ENCODE assay signal across 8 cellular contexts in the genomic region with DNA sequence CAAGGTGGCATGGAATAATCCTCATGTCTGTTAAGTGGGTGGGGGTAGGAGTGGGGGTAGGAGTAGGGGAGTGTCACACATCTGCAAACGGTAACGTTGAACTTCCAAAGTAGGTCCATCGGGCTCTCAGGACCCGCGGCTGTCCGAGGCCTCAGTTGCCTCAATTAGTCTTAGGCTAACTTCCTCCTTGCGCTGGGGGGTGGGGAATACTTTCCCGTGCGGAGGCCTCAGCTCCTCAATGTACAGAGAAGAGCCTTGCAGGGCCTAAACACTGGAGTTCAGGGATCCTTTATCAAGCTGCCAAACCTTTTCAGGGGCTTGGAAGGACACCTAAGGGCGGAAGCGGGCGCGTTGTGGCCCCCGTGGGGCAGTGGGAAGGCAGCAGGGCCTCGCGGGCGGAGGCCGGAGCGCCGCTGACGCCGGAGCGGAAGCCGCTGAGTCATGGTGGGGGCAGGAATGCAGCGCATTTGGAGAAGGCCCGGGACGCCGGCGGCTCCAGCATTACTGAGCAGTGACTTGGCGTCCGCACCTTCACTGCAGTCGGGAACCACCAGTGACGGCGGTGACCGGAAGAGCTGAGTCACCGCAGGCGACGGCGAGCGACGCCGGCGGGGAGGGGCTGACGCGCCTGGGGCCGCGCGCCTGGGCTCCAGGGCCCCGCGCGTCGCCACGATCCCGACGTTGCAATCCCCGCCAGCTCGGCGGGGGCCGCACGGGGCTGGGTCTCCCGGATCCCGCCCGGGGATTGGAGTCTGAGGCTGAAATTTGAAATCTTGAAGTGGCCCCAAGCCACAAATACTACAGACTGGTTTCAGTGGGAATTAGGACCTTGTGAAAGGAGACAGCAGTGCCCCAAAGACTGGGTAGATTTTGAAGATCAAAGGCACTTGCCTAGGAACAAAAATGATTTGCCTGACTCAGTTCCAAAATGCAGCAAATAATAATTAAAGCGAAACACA.
DNase-seq lines count a peak whose midpoint lies in the region; ATAC-seq and TF ChIP-seq lines count a peak whose summit lies in the region.

No MANE protein-coding gene starts in this region.

- H3K27ac ChIP-seq in mucosa of rectum (ENCODE audit: low read depth in 2 of 2, low read length in 2 of 2) = peak overlapping the region; percentile 97 to 100

- H3K9ac ChIP-seq in mucosa of rectum (ENCODE audit: low read depth in 1 of 2, low read length in 2 of 2) = peak overlapping the region; percentile 79 to 98

- H3K27me3 ChIP-seq in mucosa of rectum (ENCODE audit: control insufficient read depth in 2 of 2, insufficient read depth in 2 of 2, low read length in 2 of 2) = no peaks in the 10 kb centered on the region

- ATAC-seq in GM21717 (IDR thresholded peaks at IDR 0.05; ENCODE audit: unreplicated experiment) = peak; percentile 96

- TF ChIP-seq EP300 in Ishikawa (IDR thresholded peaks at IDR 0.05; ENCODE audit: borderline replicate concordance) = peak; percentile 86

- TF ChIP-seq RAD21 in Ishikawa (IDR thresholded peaks at IDR 0.05; ENCODE audit: low read depth) = no peak; the same call in 1 of the 2 replicates

- H3K36me3 ChIP-seq in mucosa of rectum (ENCODE audit: control insufficient read depth in 2 of 2, insufficient read depth in 2 of 2, low read length in 2 of 2) = no peaks in the 10 kb centered on the region

- H3K9me3 ChIP-seq in mucosa of rectum (ENCODE audit: control insufficient read depth in 2 of 2, low read length in 2 of 2) = no peaks in the 10 kb centered on the region

- DNase-seq in DMS53 (lab: John Stamatoyannopoulos, UW) = peak; percentile 99
- DNase-seq in OCI-M2 (lab: John Stamatoyannopoulos, UW; ENCODE audit: unreplicated experiment) = peak; percentile 32
- peak; percentile 84 for DNase-seq in activated T-cell treated with anti-CD3 and anti-CD28 coated beads for 48 hours (ENCODE audit: low read depth)
- DNase-seq in erythroblast (lab: John Stamatoyannopoulos, UW) = peak; percentile 97 to 98
- peak; percentile 72 for DNase-seq in stimulated activated CD8-positive, alpha-beta memory T cell treated with anti-CD3 and anti-CD28 coated beads, Interleukin-4, amount 100 ng/mL, for 24 hours (ENCODE audit: low read depth)

- peaks cover 3 to 7% of the 10 kb centered on the region in 2 donors for H3K4me1 ChIP-seq in mucosa of rectum (ENCODE audit: control insufficient read depth in 2 of 2, insufficient read depth in 2 of 2, low read length in 2 of 2)

- H3K4me3 ChIP-seq in mucosa of rectum (ENCODE audit: low read length in 2 of 2) = peak overlapping the region; percentile 77 to 84

- TF ChIP-seq POLR2A in erythroblast (IDR thresholded peaks at IDR 0.05; ENCODE audit: low read length) = peak; percentile 95

TF ChIP-seq in Ishikawa, 13 proteins besides CTCF, POLR2A, EP300 and RAD21:
- TF ChIP-seq NFIC (IDR thresholded peaks at IDR 0.05) (peak; percentile 27; the same call in 1 of the 2 replicates), EGR1 (IDR thresholded peaks at IDR 0.05) (no peak), CREB1 (IDR thresholded peaks at IDR 0.05; ENCODE audit: low read depth) (peak; percentile 66), TEAD4 (IDR thresholded peaks at IDR 0.05) (peak; percentile 94), TAF1 (IDR thresholded peaks at IDR 0.05; ENCODE audit: low read depth) (peak; percentile 56; the same call in 1 of the 2 replicates), TCF12 (IDR thresholded peaks at IDR 0.05; ENCODE audit: low read depth) (peak; percentile 83; the same call in 1 of the 2 replicates)
- TF ChIP-seq, protein P1, sequence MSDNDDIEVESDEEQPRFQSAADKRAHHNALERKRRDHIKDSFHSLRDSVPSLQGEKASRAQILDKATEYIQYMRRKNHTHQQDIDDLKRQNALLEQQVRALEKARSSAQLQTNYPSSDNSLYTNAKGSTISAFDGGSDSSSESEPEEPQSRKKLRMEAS (IDR thresholded peaks at IDR 0.05) = peak; percentile 84
- TF ChIP-seq, protein P2, sequence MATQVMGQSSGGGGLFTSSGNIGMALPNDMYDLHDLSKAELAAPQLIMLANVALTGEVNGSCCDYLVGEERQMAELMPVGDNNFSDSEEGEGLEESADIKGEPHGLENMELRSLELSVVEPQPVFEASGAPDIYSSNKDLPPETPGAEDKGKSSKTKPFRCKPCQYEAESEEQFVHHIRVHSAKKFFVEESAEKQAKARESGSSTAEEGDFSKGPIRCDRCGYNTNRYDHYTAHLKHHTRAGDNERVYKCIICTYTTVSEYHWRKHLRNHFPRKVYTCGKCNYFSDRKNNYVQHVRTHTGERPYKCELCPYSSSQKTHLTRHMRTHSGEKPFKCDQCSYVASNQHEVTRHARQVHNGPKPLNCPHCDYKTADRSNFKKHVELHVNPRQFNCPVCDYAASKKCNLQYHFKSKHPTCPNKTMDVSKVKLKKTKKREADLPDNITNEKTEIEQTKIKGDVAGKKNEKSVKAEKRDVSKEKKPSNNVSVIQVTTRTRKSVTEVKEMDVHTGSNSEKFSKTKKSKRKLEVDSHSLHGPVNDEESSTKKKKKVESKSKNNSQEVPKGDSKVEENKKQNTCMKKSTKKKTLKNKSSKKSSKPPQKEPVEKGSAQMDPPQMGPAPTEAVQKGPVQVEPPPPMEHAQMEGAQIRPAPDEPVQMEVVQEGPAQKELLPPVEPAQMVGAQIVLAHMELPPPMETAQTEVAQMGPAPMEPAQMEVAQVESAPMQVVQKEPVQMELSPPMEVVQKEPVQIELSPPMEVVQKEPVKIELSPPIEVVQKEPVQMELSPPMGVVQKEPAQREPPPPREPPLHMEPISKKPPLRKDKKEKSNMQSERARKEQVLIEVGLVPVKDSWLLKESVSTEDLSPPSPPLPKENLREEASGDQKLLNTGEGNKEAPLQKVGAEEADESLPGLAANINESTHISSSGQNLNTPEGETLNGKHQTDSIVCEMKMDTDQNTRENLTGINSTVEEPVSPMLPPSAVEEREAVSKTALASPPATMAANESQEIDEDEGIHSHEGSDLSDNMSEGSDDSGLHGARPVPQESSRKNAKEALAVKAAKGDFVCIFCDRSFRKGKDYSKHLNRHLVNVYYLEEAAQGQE (IDR thresholded peaks at IDR 0.05; ENCODE audit: low read depth) = no peak

Comparison
In these comparisons a context has a peak if more than half of its experiments do, and no peak if none do; other contexts are left out.
1. Peak in every context shown above with its lines: DNase-seq, ATAC-seq, H3K4me3 ChIP-seq and H3K27ac ChIP-seq.
2. DNase-seq: peak in every context shown above with its lines; median percentile 99 in DMS53; 98 in erythroblast; 84 in activated T-cell treated with anti-CD3 and anti-CD28 coated beads for 48 hours; 72 in stimulated activated CD8-positive, alpha-beta memory T cell treated with anti-CD3 and anti-CD28 coated beads, Interleukin-4, amount 100 ng/mL, for 24 hours; 32 in OCI-M2.